ENCODE assay signal across 23 cellular contexts in genomic region chr16:25988089-25988488, GRCh38.
DNase-seq lines count a peak whose midpoint lies in the region; ATAC-seq and TF ChIP-seq lines count a peak whose summit lies in the region.
"Had no signal": no experiment of that assay in that cellular context is flagged by ENCODE, and none has a peak within 500 bp of the region (broad histone marks: within the 10 kb centered on the region; RNA-seq: fewer than 3 reads in every experiment).

No MANE protein-coding gene starts in this region.

- no peaks in the 10 kb centered on the region for H3K4me1 Mint-ChIP-seq in osteocyte (ENCODE audit: unreplicated experiment)
- no peaks in the 10 kb centered on the region for H3K4me1 Mint-ChIP-seq in activated CD4-positive, alpha-beta T cell treated with anti-CD3 and anti-CD28 coated beads, Interleukin-2, amount 10 ng/mL, durations not matched to agents 7 days and 5 days
- H3K4me1 Mint-ChIP-seq in T-cell = no peaks in the 10 kb centered on the region
- H3K4me1 Mint-ChIP-seq: activated naive CD4-positive, alpha-beta T cell treated with anti-CD3 and anti-CD28 coated beads, Interleukin-2, amount 10 ng/mL, durations not matched to agents 7 days and 5 days; naive thymus-derived CD4-positive, alpha-beta T cell had no signal

- no peak for ATAC-seq in T-cell (replicated peaks in 1 of 4)
- ATAC-seq: heart left ventricle; left lobe of liver; naive thymus-derived CD4-positive, alpha-beta T cell had no signal

- H3K36me3 Mint-ChIP-seq in osteocyte (ENCODE audit: unreplicated experiment) = no peaks in the 10 kb centered on the region
- no peaks in the 10 kb centered on the region for H3K36me3 Mint-ChIP-seq in activated CD4-positive, alpha-beta T cell treated with anti-CD3 and anti-CD28 coated beads, Interleukin-2, amount 10 ng/mL, durations not matched to agents 7 days and 5 days (ENCODE audit: low read depth)
- no peaks in the 10 kb centered on the region for H3K36me3 Mint-ChIP-seq in T-cell
- H3K36me3 Mint-ChIP-seq: activated naive CD4-positive, alpha-beta T cell treated with anti-CD3 and anti-CD28 coated beads, Interleukin-2, amount 10 ng/mL, durations not matched to agents 7 days and 5 days; naive thymus-derived CD4-positive, alpha-beta T cell had no signal

- H3K27me3 Mint-ChIP-seq in osteocyte (ENCODE audit: unreplicated experiment) (no peaks in the 10 kb centered on the region), T-cell (peaks cover 0 to 7% of the 10 kb centered on the region in 2 donors)
- H3K27me3 Mint-ChIP-seq in activated CD4-positive, alpha-beta T cell treated with anti-CD3 and anti-CD28 coated beads, Interleukin-2, amount 10 ng/mL, durations not matched to agents 7 days and 5 days = no peaks in the 10 kb centered on the region
- H3K27me3 Mint-ChIP-seq: CD4-positive, alpha-beta T cell had no signal

- H3K9me3 ChIP-seq in WERI-Rb-1 (ENCODE audit: severe bottlenecking) = no peaks in the 10 kb centered on the region
- H3K9me3 ChIP-seq: heart left ventricle, SK-N-SH, upper lobe of left lung had no signal

- no peak for TF ChIP-seq CTCF in WERI-Rb-1 (IDR thresholded peaks at IDR 0.05; ENCODE audit: low read depth, low read length)
- TF ChIP-seq CTCF in osteocyte (IDR thresholded peaks at IDR 0.05) = no peak

- peaks cover 10% of the 10 kb centered on the region for H3K36me3 ChIP-seq in WERI-Rb-1
- H3K36me3 ChIP-seq: heart left ventricle, upper lobe of left lung had no signal

- CTCF ChIA-PET in activated CD4-positive, alpha-beta T cell treated with anti-CD3 and anti-CD28 coated beads, Interleukin-2, amount 10 ng/mL, durations not matched to agents 7 days and 5 days (lab: Charles Lee) = no interaction called here
- CTCF ChIA-PET in T-cell (lab: Charles Lee) = no interaction called here

- H3K27me3 ChIP-seq in WERI-Rb-1 (ENCODE audit: insufficient read depth, low read depth, severe bottlenecking) = no peaks in the 10 kb centered on the region
- H3K27me3 ChIP-seq: heart left ventricle, upper lobe of left lung had no signal

- peak; percentile 38 for DNase-seq in NCI-H146 (lab: John Stamatoyannopoulos, UW)
- no peak for DNase-seq in NCI-H146 treated with DMSO at 0.1 percent for 48 hours (lab: John Stamatoyannopoulos, UW; ENCODE audit: unreplicated experiment)
- DNase-seq in NCI-H510A treated with DMSO at 0.1 percent for 48 hours (lab: John Stamatoyannopoulos, UW) = peak; percentile 97
- DNase-seq in WERI-Rb-1 = peak; percentile 65
- peak; percentile 62 for DNase-seq in osteocyte (ENCODE audit: extremely low spot score, unreplicated experiment)
- no peak for DNase-seq in NCI-H524 (lab: John Stamatoyannopoulos, UW)
- DNase-seq in activated CD4-positive, alpha-beta T cell treated with anti-CD3 and anti-CD28 coated beads, Interleukin-2, amount 10 ng/mL, durations not matched to agents 7 days and 5 days = no peak
- DNase-seq in T-cell = no peak
- DNase-seq: 8988T; activated naive CD4-positive, alpha-beta T cell treated with anti-CD3 and anti-CD28 coated beads, Interleukin-2, amount 10 ng/mL, durations not matched to agents 7 days and 5 days; amniotic stem cell; CD4-positive, alpha-beta T cell; DMS 273 treated with DMSO at 0.1 percent for 48 hours; heart left ventricle; MV-4-11; naive thymus-derived CD4-positive, alpha-beta T cell; retina; SK-N-SH; upper lobe of left lung had no signal

- POLR2A ChIA-PET in activated CD4-positive, alpha-beta T cell treated with anti-CD3 and anti-CD28 coated beads, Interleukin-2, amount 10 ng/mL, durations not matched to agents 7 days and 5 days (lab: Charles Lee) = no interaction called here
- POLR2A ChIA-PET in T-cell (lab: Charles Lee) = no interaction called here

- no peak overlapping the region for H3K27ac ChIP-seq in WERI-Rb-1
- H3K27ac ChIP-seq: heart left ventricle, KMS-11, upper lobe of left lung, VCaP had no signal

- H3K4me3 Mint-ChIP-seq in osteocyte (ENCODE audit: unreplicated experiment) = no peak overlapping the region
- H3K4me3 Mint-ChIP-seq in activated CD4-positive, alpha-beta T cell treated with anti-CD3 and anti-CD28 coated beads, Interleukin-2, amount 10 ng/mL, durations not matched to agents 7 days and 5 days = no peak overlapping the region
- H3K4me3 Mint-ChIP-seq in T-cell = no peak overlapping the region
- H3K4me3 Mint-ChIP-seq: activated naive CD4-positive, alpha-beta T cell treated with anti-CD3 and anti-CD28 coated beads, Interleukin-2, amount 10 ng/mL, durations not matched to agents 7 days and 5 days; CD4-positive, alpha-beta T cell; naive thymus-derived CD4-positive, alpha-beta T cell had no signal

- peaks cover 33% of the 10 kb centered on the region for H3K9me3 Mint-ChIP-seq in osteocyte (ENCODE audit: unreplicated experiment)
- peaks cover 2% of the 10 kb centered on the region for H3K9me3 Mint-ChIP-seq in activated CD4-positive, alpha-beta T cell treated with anti-CD3 and anti-CD28 coated beads, Interleukin-2, amount 10 ng/mL, durations not matched to agents 7 days and 5 days
- H3K9me3 Mint-ChIP-seq in T-cell = no peaks in the 10 kb centered on the region
- H3K9me3 Mint-ChIP-seq: activated naive CD4-positive, alpha-beta T cell treated with anti-CD3 and anti-CD28 coated beads, Interleukin-2, amount 10 ng/mL, durations not matched to agents 7 days and 5 days; CD4-positive, alpha-beta T cell had no signal

- no peak overlapping the region for H3K4me3 ChIP-seq in WERI-Rb-1 (ENCODE audit: low read depth, low read length)
- H3K4me3 ChIP-seq: heart left ventricle, smooth muscle cell, upper lobe of left lung had no signal

- H3K27ac Mint-ChIP-seq in osteocyte (ENCODE audit: unreplicated experiment) (no peak overlapping the region), T-cell (no peak overlapping the region)
- H3K27ac Mint-ChIP-seq in activated CD4-positive, alpha-beta T cell treated with anti-CD3 and anti-CD28 coated beads, Interleukin-2, amount 10 ng/mL, durations not matched to agents 7 days and 5 days = no peak overlapping the region
- H3K27ac Mint-ChIP-seq: activated naive CD4-positive, alpha-beta T cell treated with anti-CD3 and anti-CD28 coated beads, Interleukin-2, amount 10 ng/mL, durations not matched to agents 7 days and 5 days; CD4-positive, alpha-beta T cell; naive thymus-derived CD4-positive, alpha-beta T cell had no signal

Comparison
In these comparisons a context has a peak if more than half of its experiments do, and no peak if none do; other contexts are left out.
1. DNase-seq: peak in NCI-H146 (single experiment), NCI-H510A treated with DMSO at 0.1 percent for 48 hours (single experiment), WERI-Rb-1 (single experiment) and osteocyte (single experiment); none in NCI-H146 treated with DMSO at 0.1 percent for 48 hours (single experiment), NCI-H524 (0 of 2), activated CD4-positive, alpha-beta T cell treated with anti-CD3 and anti-CD28 coated beads, Interleukin-2, amount 10 ng/mL, durations not matched to agents 7 days and 5 days (single experiment) and T-cell (0 of 34).